17 cellular contexts compared by ENCODE assay signal in genomic region chr22:25018009-25018408, GRCh38.
DNase-seq lines count a peak whose midpoint lies in the region; ATAC-seq and TF ChIP-seq lines count a peak whose summit lies in the region.
"Had no signal": no experiment of that assay in that cellular context is flagged by ENCODE, and none has a peak within 500 bp of the region (broad histone marks: within the 10 kb centered on the region; RNA-seq: fewer than 3 reads in every experiment).

No MANE protein-coding gene starts in this region.

- H4K20me1 ChIP-seq in smooth muscle cell (ENCODE audit: low read depth), result no peaks in the 10 kb centered on the region
- H4K20me1 ChIP-seq: BLaER1 treated with 17β-estradiol and CSF1 and Interleukin-3, amounts not matched to agents 10 nM and 100 nM had no signal

- H3K36me3 ChIP-seq in left ventricle myocardium inferior, result no peaks in the 10 kb centered on the region
- H3K36me3 ChIP-seq in smooth muscle cell (ENCODE audit: low read depth), result no peaks in the 10 kb centered on the region
- no peaks in the 10 kb centered on the region for H3K36me3 ChIP-seq in prostate gland
- H3K36me3 ChIP-seq: BLaER1 treated with 17β-estradiol and CSF1 and Interleukin-3, amounts not matched to agents 10 nM and 100 nM had no signal

- intact Hi-C loops in left ventricle myocardium inferior (cut with micrococcal nuclease) (no loop called here), Right ventricle myocardium superior (cut with DNase I) (loop anchor here (5.0 kb wide), 1 partner anchor 36 kb away; no protein-coding TSS in a partner anchor), prostate gland (cut with DNase I) (no loop called here)
- intact Hi-C loops in activated naive CD4-positive, alpha-beta T cell treated with anti-CD3 and anti-CD28 coated beads for 36 hours (cut with micrococcal nuclease), result no loop called here

- H3K4me3 Mint-ChIP-seq in activated naive CD4-positive, alpha-beta T cell treated with anti-CD3 and anti-CD28 coated beads for 36 hours, result no peak overlapping the region
- H3K4me3 Mint-ChIP-seq: B cell; CD8-positive, alpha-beta T cell had no signal

- ATAC-seq in Right ventricle myocardium superior (ENCODE audit: poor library complexity), result no peak
- no peak for ATAC-seq in HG03432 (IDR thresholded peaks at IDR 0.05; ENCODE audit: unreplicated experiment)
- ATAC-seq: CD8-positive, alpha-beta T cell; GM12878 had no signal

- H3K4me1 Mint-ChIP-seq in activated naive CD4-positive, alpha-beta T cell treated with anti-CD3 and anti-CD28 coated beads for 36 hours (ENCODE audit: low read depth), result no peaks in the 10 kb centered on the region
- H3K4me1 Mint-ChIP-seq: B cell had no signal

- no peak overlapping the region for H3K9ac ChIP-seq in smooth muscle cell (ENCODE audit: low read depth)
- H3K9ac ChIP-seq: BLaER1 treated with 17β-estradiol and CSF1 and Interleukin-3, amounts not matched to agents 10 nM and 100 nM had no signal

- no peak overlapping the region for H3K27ac Mint-ChIP-seq in activated naive CD4-positive, alpha-beta T cell treated with anti-CD3 and anti-CD28 coated beads for 36 hours
- H3K27ac Mint-ChIP-seq: B cell; CD8-positive, alpha-beta T cell had no signal

- H3K4me2 ChIP-seq in smooth muscle cell, result peak overlapping the region; percentile 29
- H3K4me2 ChIP-seq: BLaER1 treated with 17β-estradiol and CSF1 and Interleukin-3, amounts not matched to agents 10 nM and 100 nM had no signal

- H3K9me3 ChIP-seq in left ventricle myocardium inferior (replicated peaks) (no peaks in the 10 kb centered on the region), smooth muscle cell (replicated peaks; ENCODE audit: low read depth) (no peaks in the 10 kb centered on the region), prostate gland (no peaks in the 10 kb centered on the region)
- H3K9me3 ChIP-seq: HAP-1 had no signal

- no peak for TF ChIP-seq CTCF in left ventricle myocardium inferior (IDR thresholded peaks at IDR 0.05; ENCODE audit: borderline replicate concordance)
- TF ChIP-seq CTCF in fibroblast of pulmonary artery (IDR thresholded peaks at IDR 0.05; ENCODE audit: low read length, missing control alignments), result no peak
- TF ChIP-seq CTCF in smooth muscle cell (IDR thresholded peaks at IDR 0.05; ENCODE audit: borderline replicate concordance, insufficient read depth, poor library complexity, severe bottlenecking), result no peak
- no peak for TF ChIP-seq CTCF in prostate gland (IDR thresholded peaks at IDR 0.05)

- 33% methylated on average over 8 of the region's 8 CpGs for WGBS in smooth muscle cell (ENCODE audit: low lambda C conversion rate)
- WGBS in prostate gland, result 70% methylated on average over 8 of the region's 8 CpGs

- no peaks in the 10 kb centered on the region for H3K79me2 ChIP-seq in smooth muscle cell (ENCODE audit: low read depth)

- TF ChIP-seq POLR2A in prostate gland (IDR thresholded peaks at IDR 0.05), result no peak

- peak overlapping the region; percentile 40 for H2AFZ ChIP-seq in smooth muscle cell (ENCODE audit: low read depth)

- H3K27me3 Mint-ChIP-seq in activated naive CD4-positive, alpha-beta T cell treated with anti-CD3 and anti-CD28 coated beads for 36 hours (ENCODE audit: low read depth), result peaks cover 7% of the 10 kb centered on the region

- peaks cover 8% of the 10 kb centered on the region for H3F3A ChIP-seq in smooth muscle cell (ENCODE audit: low read depth)

- H3K4me3 ChIP-seq in left ventricle myocardium inferior (no peak overlapping the region), fibroblast of pulmonary artery (replicated peaks; ENCODE audit: low read depth, low read length) (no peak overlapping the region), smooth muscle cell (no peak overlapping the region), prostate gland (no peak overlapping the region)
- H3K4me3 ChIP-seq: BLaER1 treated with 17β-estradiol and CSF1 and Interleukin-3, amounts not matched to agents 10 nM and 100 nM; GM12878; HAP-1 had no signal

- H3K27me3 ChIP-seq in left ventricle myocardium inferior (ENCODE audit: low read depth) (no peaks in the 10 kb centered on the region), smooth muscle cell (ENCODE audit: low read depth) (no peaks in the 10 kb centered on the region), prostate gland (replicated peaks; ENCODE audit: insufficient read depth) (no peaks in the 10 kb centered on the region)
- H3K27me3 ChIP-seq: BLaER1 treated with 17β-estradiol and CSF1 and Interleukin-3, amounts not matched to agents 10 nM and 100 nM had no signal

- H3K9me3 Mint-ChIP-seq in activated naive CD4-positive, alpha-beta T cell treated with anti-CD3 and anti-CD28 coated beads for 36 hours, result no peaks in the 10 kb centered on the region
- H3K9me3 Mint-ChIP-seq: CD8-positive, alpha-beta T cell had no signal

- peaks cover 78% of the 10 kb centered on the region for H3K4me1 ChIP-seq in left ventricle myocardium inferior
- H3K4me1 ChIP-seq in smooth muscle cell (ENCODE audit: low read depth), result no peaks in the 10 kb centered on the region
- peaks cover 4% of the 10 kb centered on the region for H3K4me1 ChIP-seq in prostate gland (replicated peaks)

- CTCF ChIA-PET in activated naive CD4-positive, alpha-beta T cell treated with anti-CD3 and anti-CD28 coated beads for 36 hours (lab: Charles Lee), result interaction anchor here (1.1 kb wide), 1 partner anchor 168 kb away, joined by 3 read pairs; no protein-coding TSS in a partner anchor

- H3K36me3 Mint-ChIP-seq in activated naive CD4-positive, alpha-beta T cell treated with anti-CD3 and anti-CD28 coated beads for 36 hours (ENCODE audit: low read depth), result no peaks in the 10 kb centered on the region
- H3K36me3 Mint-ChIP-seq: CD8-positive, alpha-beta T cell had no signal

- DNase-seq in left ventricle myocardium inferior, result no peak
- DNase-seq in Right ventricle myocardium superior, result no peak
- DNase-seq in NCI-H69 (lab: John Stamatoyannopoulos, UW), result peak; percentile 32
- DNase-seq in fibroblast of pulmonary artery (ENCODE audit: low read depth), result peak; percentile 55
- no peak for DNase-seq in smooth muscle cell (lab: John Stamatoyannopoulos, UW; ENCODE audit: unreplicated experiment)
- DNase-seq in activated naive CD4-positive, alpha-beta T cell treated with anti-CD3 and anti-CD28 coated beads for 36 hours, result no peak
- DNase-seq in prostate gland (ENCODE audit: low spot score), result no peak
- DNase-seq: Calu3; CD8-positive, alpha-beta T cell; DMS79 treated with DMSO at 0.1 percent for 48 hours; GF-D8 had no signal

- H3K27ac ChIP-seq in left ventricle myocardium inferior (replicated peaks), result peak overlapping the region; percentile 37
- H3K27ac ChIP-seq in smooth muscle cell (ENCODE audit: low read depth), result no peak overlapping the region
- no peak overlapping the region for H3K27ac ChIP-seq in prostate gland
- H3K27ac ChIP-seq: BLaER1 treated with 17β-estradiol and CSF1 and Interleukin-3, amounts not matched to agents 10 nM and 100 nM; HL-60 had no signal

Comparison
In these comparisons a context has a peak if more than half of its experiments do, and no peak if none do; other contexts are left out.
1. DNase-seq: peak in NCI-H69 (single experiment) and fibroblast of pulmonary artery (single experiment); none in left ventricle myocardium inferior (single experiment), Right ventricle myocardium superior (single experiment), smooth muscle cell (single experiment), activated naive CD4-positive, alpha-beta T cell treated with anti-CD3 and anti-CD28 coated beads for 36 hours (single experiment) and prostate gland (single experiment).